ENCODE assay signal across 8 cellular contexts in genomic region chr20:39112196-39112743, GRCh38.
DNase-seq lines count a peak whose midpoint lies in the region; ATAC-seq and TF ChIP-seq lines count a peak whose summit lies in the region.

No MANE protein-coding gene starts in this region.

- peak overlapping the region; percentile 49 for H3K4me3 Mint-ChIP-seq in WTC11

- no peak overlapping the region for H3K4me3 ChIP-seq in right atrium auricular region

- H3K27me3 ChIP-seq in right atrium auricular region, result no peaks in the 10 kb centered on the region

- ATAC-seq in WTC11 (peak; percentile 87), GM21529 (IDR thresholded peaks at IDR 0.05; ENCODE audit: unreplicated experiment) (no peak)

- H3K27ac Mint-ChIP-seq in WTC11, result no peak overlapping the region

- CTCF ChIA-PET in WTC11 (lab: Charles Lee), result interaction anchor here (0.6 to 6.8 kb wide), 36 partner anchors 11 to 1577 kb away, joined by 3 to 50 read pairs (median 4); partner anchors contain the start of genes MAFB and RALGAPB

- no peaks in the 10 kb centered on the region for H3K4me1 ChIP-seq in right atrium auricular region

- H3K27me3 Mint-ChIP-seq in WTC11 (ENCODE audit: low read depth), result no peaks in the 10 kb centered on the region; the same call in 1 of the 2 replicates

- H3K36me3 ChIP-seq in right atrium auricular region, result no peaks in the 10 kb centered on the region

- DNase-seq in AG20443 (ENCODE audit: low spot score), result peak; percentile 75
- DNase-seq in GM13977 (ENCODE audit: low spot score), result peak; percentile 80
- DNase-seq in NCI-H1694 (lab: John Stamatoyannopoulos, UW), result peak; percentile 31
- peak; percentile 69 for DNase-seq in WTC11 (ENCODE audit: low spot score)
- DNase-seq in right atrium auricular region (ENCODE audit: low spot score), result no peak
- peak; percentile 7 for DNase-seq in smooth muscle cell of the brain vasculature (ENCODE audit: low read depth, low spot score)
- no peak for DNase-seq in activated CD4-positive, CD25-positive, alpha-beta regulatory T cell treated with anti-CD3 and anti-CD28 coated beads, Interleukin-2, amount 50 U/mL, for 72 hours

- peaks cover 52% of the 10 kb centered on the region for H3K4me1 Mint-ChIP-seq in WTC11

- H3K9me3 Mint-ChIP-seq in WTC11, result peaks cover 16% of the 10 kb centered on the region

- H3K27ac ChIP-seq in right atrium auricular region, result no peak overlapping the region

- POLR2A ChIA-PET in WTC11 (lab: Charles Lee), result no interaction called here

- peak; percentile 64 for TF ChIP-seq CTCF in GM13977 (IDR thresholded peaks at IDR 0.05; ENCODE audit: extremely low read depth, insufficient read depth, missing control alignments)
- TF ChIP-seq CTCF in WTC11 (IDR thresholded peaks at IDR 0.05), result peak; percentile 68
- peak; percentile 33 to 75 for TF ChIP-seq CTCF in right atrium auricular region (IDR thresholded peaks at IDR 0.05)

- H3K36me3 Mint-ChIP-seq in WTC11, result peaks cover 2% of the 10 kb centered on the region; the same call in 1 of the 2 replicates

- H3K9me3 ChIP-seq in right atrium auricular region, result peaks cover 0 to 11% of the 10 kb centered on the region in 2 donors

- in situ Hi-C loops in GM13977 (cut with MboI; ENCODE audit: low pct_unique_long_range_greater_than_20kb, low sequenced_read_pairs, unreplicated experiment), result no loop called here

TF ChIP-seq in WTC11, 78 proteins besides CTCF, POLR2A, EP300 and RAD21:
- 0 out of 2 replicates have a peak, but pooled peaks have one; percentile 25 for TF ChIP-seq SP1 (CRISPR knock-in tag; conservative IDR thresholded peaks at IDR 0.05)
- TF ChIP-seq, protein P1, sequence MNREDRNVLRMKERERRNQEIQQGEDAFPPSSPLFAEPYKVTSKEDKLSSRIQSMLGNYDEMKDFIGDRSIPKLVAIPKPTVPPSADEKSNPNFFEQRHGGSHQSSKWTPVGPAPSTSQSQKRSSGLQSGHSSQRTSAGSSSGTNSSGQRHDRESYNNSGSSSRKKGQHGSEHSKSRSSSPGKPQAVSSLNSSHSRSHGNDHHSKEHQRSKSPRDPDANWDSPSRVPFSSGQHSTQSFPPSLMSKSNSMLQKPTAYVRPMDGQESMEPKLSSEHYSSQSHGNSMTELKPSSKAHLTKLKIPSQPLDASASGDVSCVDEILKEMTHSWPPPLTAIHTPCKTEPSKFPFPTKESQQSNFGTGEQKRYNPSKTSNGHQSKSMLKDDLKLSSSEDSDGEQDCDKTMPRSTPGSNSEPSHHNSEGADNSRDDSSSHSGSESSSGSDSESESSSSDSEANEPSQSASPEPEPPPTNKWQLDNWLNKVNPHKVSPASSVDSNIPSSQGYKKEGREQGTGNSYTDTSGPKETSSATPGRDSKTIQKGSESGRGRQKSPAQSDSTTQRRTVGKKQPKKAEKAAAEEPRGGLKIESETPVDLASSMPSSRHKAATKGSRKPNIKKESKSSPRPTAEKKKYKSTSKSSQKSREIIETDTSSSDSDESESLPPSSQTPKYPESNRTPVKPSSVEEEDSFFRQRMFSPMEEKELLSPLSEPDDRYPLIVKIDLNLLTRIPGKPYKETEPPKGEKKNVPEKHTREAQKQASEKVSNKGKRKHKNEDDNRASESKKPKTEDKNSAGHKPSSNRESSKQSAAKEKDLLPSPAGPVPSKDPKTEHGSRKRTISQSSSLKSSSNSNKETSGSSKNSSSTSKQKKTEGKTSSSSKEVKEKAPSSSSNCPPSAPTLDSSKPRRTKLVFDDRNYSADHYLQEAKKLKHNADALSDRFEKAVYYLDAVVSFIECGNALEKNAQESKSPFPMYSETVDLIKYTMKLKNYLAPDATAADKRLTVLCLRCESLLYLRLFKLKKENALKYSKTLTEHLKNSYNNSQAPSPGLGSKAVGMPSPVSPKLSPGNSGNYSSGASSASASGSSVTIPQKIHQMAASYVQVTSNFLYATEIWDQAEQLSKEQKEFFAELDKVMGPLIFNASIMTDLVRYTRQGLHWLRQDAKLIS (CRISPR knock-in tag; IDR thresholded peaks at IDR 0.05; ENCODE audit: borderline replicate concordance), result no peak

Comparison
In these comparisons a context has a peak if more than half of its experiments do, and no peak if none do; other contexts are left out.
1. DNase-seq: peak in AG20443 (single experiment), GM13977 (single experiment), NCI-H1694 (single experiment), WTC11 (single experiment) and smooth muscle cell of the brain vasculature (single experiment); none in right atrium auricular region (single experiment) and activated CD4-positive, CD25-positive, alpha-beta regulatory T cell treated with anti-CD3 and anti-CD28 coated beads, Interleukin-2, amount 50 U/mL, for 72 hours (single experiment).
2. Peak in every context shown above with its lines, with median percentiles within 50 percentile points of each other: CTCF ChIP-seq.